In the genomic region with DNA sequence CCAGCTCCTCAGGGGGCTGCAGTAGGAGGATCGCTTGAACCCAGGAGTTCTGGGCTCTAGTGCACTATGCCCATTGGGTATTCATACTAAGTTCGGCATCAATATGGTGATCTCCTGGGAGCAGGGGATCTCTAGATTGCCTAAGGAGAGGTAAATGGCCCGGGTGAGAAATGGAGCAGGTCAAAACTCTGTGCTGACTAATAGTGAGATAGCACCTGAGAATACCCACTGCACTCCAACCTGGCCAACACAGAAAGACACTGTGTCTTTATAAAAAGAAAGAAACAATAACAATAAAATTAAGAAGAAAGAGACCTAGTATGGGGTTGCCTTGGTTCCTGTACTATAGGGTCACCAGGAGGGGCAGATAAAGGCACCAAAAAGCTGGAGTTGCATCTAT, we compare ENCODE assay signal across 1 cellular context.
TF ChIP-seq lines count a peak whose summit lies in the region.

No MANE protein-coding gene starts in this region.

TF ChIP-seq in HCT116, 20 proteins besides CTCF, POLR2A, EP300 and RAD21:
- TF ChIP-seq CEBPB (IDR thresholded peaks at IDR 0.05; ENCODE audit: low read depth) (no peak), YY1 (IDR thresholded peaks at IDR 0.05; ENCODE audit: extremely low read depth, insufficient replicate concordance, low read depth, low read length) (no peak), JUND (IDR thresholded peaks at IDR 0.05) (no peak), POLR2AphosphoS5 (IDR thresholded peaks at IDR 0.05; ENCODE audit: low read depth, low read length) (no peak), SRF (IDR thresholded peaks at IDR 0.05; ENCODE audit: low read depth) (no peak)
